18 cellular contexts compared by ENCODE assay signal in genomic region chr18:76970749-76971148, GRCh38.
DNase-seq lines count a peak whose midpoint lies in the region; ATAC-seq, FAIRE-seq and TF ChIP-seq lines count a peak whose summit lies in the region.
"Had no signal": no experiment of that assay in that cellular context is flagged by ENCODE, and none has a peak within 500 bp of the region (broad histone marks: within the 10 kb centered on the region; RNA-seq: fewer than 3 reads in every experiment).

No MANE protein-coding gene starts in this region.

- TF ChIP-seq RAD21 in H1 (IDR thresholded peaks at IDR 0.05 in 1 of 2, conservative IDR thresholded peaks at IDR 0.05 in 1 of 2; ENCODE audit: low read depth in 2 of 2, low read length in 2 of 2), result no peak

- no peak overlapping the region for H2BK15ac ChIP-seq in H1 (ENCODE audit: low read length)

- no peak overlapping the region for H2BK12ac ChIP-seq in H1 (ENCODE audit: low read depth, low read length)
- H2BK12ac ChIP-seq in trophoblast cell (ENCODE audit: low read length), result no peak overlapping the region

- H3K23ac ChIP-seq in H1 (ENCODE audit: insufficient read length), result no peak overlapping the region
- H3K23ac ChIP-seq in trophoblast cell (ENCODE audit: low read length), result no peak overlapping the region

- H4K20me1 ChIP-seq in H1 (replicated peaks in 1 of 2; ENCODE audit: control insufficient read depth in 1 of 2, insufficient read depth in 2 of 2, low read length in 2 of 2), result no peaks in the 10 kb centered on the region

- no peak overlapping the region; a peak in 1 of 7 replicates for H3K9ac ChIP-seq in H1 (replicated peaks in 1 of 4; ENCODE audit: extremely low read depth in 1 of 4, low read depth in 3 of 4, low read length in 3 of 4)
- no peak overlapping the region for H3K9ac ChIP-seq in trophoblast cell (ENCODE audit: low read length)

- H3K36me3 ChIP-seq in H1 (ENCODE audit: control insufficient read depth in 2 of 4, insufficient read depth in 4 of 4, low read length in 3 of 4), result no peaks in the 10 kb centered on the region
- H3K36me3 ChIP-seq in trophoblast cell (ENCODE audit: control insufficient read depth in 1 of 2, insufficient read depth in 2 of 2, low read length in 2 of 2), result peaks cover 6 to 9% of the 10 kb centered on the region in 2 experiments

- H4K12ac ChIP-seq in trophoblast cell (ENCODE audit: low read depth, low read length), result no peak overlapping the region

- no peak overlapping the region for H2BK5ac ChIP-seq in H1 (ENCODE audit: low read depth, low read length)
- H2BK5ac ChIP-seq in trophoblast cell (ENCODE audit: low read depth, low read length, poor library complexity), result no peak overlapping the region

- DNase-seq in activated CD8-positive, alpha-beta memory T cell treated with anti-CD3 and anti-CD28 coated beads for 24 hours, result peak; percentile 46
- DNase-seq in activated CD8-positive, alpha-beta memory T cell treated with anti-CD3 and anti-CD28 coated beads, Interleukin-2, amount 50 U/mL, for 4 hours, result no peak
- DNase-seq in NCI-H187 treated with DMSO at 0.1 percent for 48 hours (lab: John Stamatoyannopoulos, UW), result peak; percentile 12
- no peak for DNase-seq in H1 (ENCODE audit: low read depth in 1 of 2, low spot score in 2 of 2)
- peak; percentile 34 for DNase-seq in superior temporal gyrus (ENCODE audit: extremely low spot score)
- no peak for DNase-seq in trophoblast cell
- DNase-seq: activated naive CD4-positive, alpha-beta T cell; GDM1; H9; left cardiac atrium; NCI-H1048; NCI-H1694; NCI-H774 had no signal

- H3K14ac ChIP-seq in H1 (ENCODE audit: insufficient read length) (no peak overlapping the region), trophoblast cell (ENCODE audit: low read length) (no peak overlapping the region)

- H3K4me2 ChIP-seq in H1 (ENCODE audit: insufficient read depth in 1 of 2, low read depth in 2 of 2, low read length in 2 of 2) (no peak overlapping the region; a peak in 1 of 4 replicates), trophoblast cell (ENCODE audit: low read length) (no peak overlapping the region)

- H3K27me3 ChIP-seq in H1 (replicated peaks in 1 of 4; ENCODE audit: control insufficient read depth in 3 of 4, extremely low read depth in 1 of 4, insufficient read depth in 3 of 4, low read length in 3 of 4), result no peaks in the 10 kb centered on the region
- H3K27me3 ChIP-seq in trophoblast cell (ENCODE audit: insufficient read depth, low read length), result no peaks in the 10 kb centered on the region

- no peak for TF ChIP-seq POLR2A in H1 (IDR thresholded peaks at IDR 0.05; ENCODE audit: control extremely low read depth in 1 of 2, low read depth in 2 of 2, low read length in 2 of 2)

- no peak for TF ChIP-seq EP300 in H1 (IDR thresholded peaks at IDR 0.05; ENCODE audit: borderline replicate concordance in 1 of 2, low read depth in 2 of 2, low read length in 2 of 2)

- H3K4ac ChIP-seq in H1 (replicated peaks; ENCODE audit: insufficient read length, low read depth, low read length) (no peak overlapping the region), trophoblast cell (ENCODE audit: low read depth, low read length) (no peak overlapping the region)

- CTCF ChIA-PET in H1 (lab: Charles Lee; ENCODE audit: partially characterized antibody), result interaction anchor here (0.6 to 5.4 kb wide), 3 partner anchors 12 to 49 kb away, joined by 3 to 73 read pairs (median 4); no protein-coding TSS in a partner anchor

- H3K79me1 ChIP-seq in H1 (ENCODE audit: low read depth, low read length), result no peaks in the 10 kb centered on the region
- no peaks in the 10 kb centered on the region for H3K79me1 ChIP-seq in trophoblast cell (ENCODE audit: low read length)

- no peak for ATAC-seq in HG03342 (IDR thresholded peaks at IDR 0.05; ENCODE audit: unreplicated experiment)
- no peak for ATAC-seq in HG02840 (IDR thresholded peaks at IDR 0.05; ENCODE audit: low FRiP score, unreplicated experiment)

- H2AFZ ChIP-seq in H1 (ENCODE audit: low read length) (no peak overlapping the region), trophoblast cell (ENCODE audit: insufficient read depth, low read length, poor library complexity) (no peak overlapping the region)

- H3K4me1 ChIP-seq in H1 (replicated peaks in 1 of 4; ENCODE audit: control insufficient read depth in 3 of 4, insufficient read depth in 4 of 4, low read length in 3 of 4) (peaks cover 4 to 31% (median 16%) of the 10 kb centered on the region in 4 experiments), trophoblast cell (ENCODE audit: control insufficient read depth in 1 of 2, insufficient read depth in 2 of 2, low read length in 2 of 2) (no peaks in the 10 kb centered on the region)

- H3K9me3 ChIP-seq in H1 (ENCODE audit: insufficient read depth in 2 of 2, low read depth in 1 of 2, low read length in 1 of 2) (peaks cover 0 to 3% of the 10 kb centered on the region in 2 experiments; a peak in 1 of 4 replicates), trophoblast cell (ENCODE audit: insufficient read depth, low read depth, low read length) (no peaks in the 10 kb centered on the region)

- POLR2A ChIA-PET in H1 (lab: Charles Lee; ENCODE audit: partially characterized antibody), result no interaction called here

- H4K8ac ChIP-seq in H1 (ENCODE audit: extremely low read depth, insufficient read depth, low read length) (no peak overlapping the region), trophoblast cell (ENCODE audit: low read depth, low read length) (no peak overlapping the region)

- WGBS in H1 (ENCODE audit: extremely low coverage in 1 of 2, insufficient coverage in 1 of 2, insufficient read length in 1 of 2, insufficient replicate concordance in 2 of 2, low coverage in 1 of 2, low lambda C conversion rate in 2 of 2, missing lambda C conversion rate in 1 of 2), 2 experiments, result 85% methylated on average over 8 of the region's 8 CpGs; no CpG with 5 or more reads in 1 of the 2 experiments
- no CpG with 5 or more reads among the region's 8 CpGs for WGBS in trophoblast cell (ENCODE audit: extremely low coverage, insufficient coverage, insufficient read length)

- H2AK5ac ChIP-seq in H1 (ENCODE audit: low read depth, low read length) (no peak overlapping the region), trophoblast cell (ENCODE audit: low read length) (no peak overlapping the region)

- H3K18ac ChIP-seq in H1 (ENCODE audit: extremely low read depth, low read length) (no peak overlapping the region), trophoblast cell (ENCODE audit: low read length) (no peak overlapping the region)

- no peak overlapping the region for H2BK20ac ChIP-seq in H1 (ENCODE audit: low read length)

- H3K23me2 ChIP-seq in H1 (ENCODE audit: low read depth, low read length), result peaks cover 8% of the 10 kb centered on the region

- TF ChIP-seq CTCF in H1 (IDR thresholded peaks at IDR 0.05; ENCODE audit: control extremely low read depth in 1 of 3, insufficient read depth in 1 of 3, low read depth in 1 of 3, low read length in 3 of 3), result no peak

- H3K4me3 ChIP-seq in H1 (ENCODE audit: extremely low read depth in 1 of 4, insufficient read depth in 2 of 4, low read depth in 3 of 4, low read length in 4 of 4), result no peak overlapping the region
- H3K4me3 ChIP-seq in trophoblast cell (ENCODE audit: low read depth, low read length), result no peak overlapping the region
- H3K4me3 ChIP-seq: SK-N-MC had no signal

- no peak overlapping the region for H3K27ac ChIP-seq in H1 (ENCODE audit: low read depth, low read length)
- no peak overlapping the region for H3K27ac ChIP-seq in trophoblast cell (ENCODE audit: low read depth, low read length)
- H3K27ac ChIP-seq: SK-N-MC had no signal

- FAIRE-seq in H1 (lab: Jason Lieb, UNC), result no peak
- FAIRE-seq: frontal cortex, GM19239 had no signal

- no peak overlapping the region for H4K5ac ChIP-seq in H1 (ENCODE audit: insufficient read length, low read depth, low read length)

- H2BK120ac ChIP-seq in H1 (replicated peaks; ENCODE audit: low read depth, low read length), result peak overlapping the region; percentile 56
- no peak overlapping the region for H2BK120ac ChIP-seq in trophoblast cell (ENCODE audit: insufficient read depth, low read length, poor library complexity)

- H4K91ac ChIP-seq in H1 (replicated peaks; ENCODE audit: insufficient read length, low read length) (no peak overlapping the region), trophoblast cell (ENCODE audit: low read depth, low read length) (no peak overlapping the region)

- peaks cover 0 to 6% of the 10 kb centered on the region in 2 experiments; a peak in 1 of 4 replicates for H3K79me2 ChIP-seq in H1 (ENCODE audit: control insufficient read depth in 1 of 2, insufficient read depth in 2 of 2, low read length in 2 of 2)
- no peaks in the 10 kb centered on the region for H3K79me2 ChIP-seq in trophoblast cell (ENCODE audit: control insufficient read depth, insufficient read depth, low read length, poor library complexity)

- no peak overlapping the region for H3K56ac ChIP-seq in H1 (replicated peaks; ENCODE audit: insufficient read length, low read depth, low read length)

TF ChIP-seq in H1, 55 proteins besides CTCF, POLR2A, EP300 and RAD21 (continues in another document):
- TF ChIP-seq JUN (IDR thresholded peaks at IDR 0.05; ENCODE audit: low read depth, low read length), result no peak
- TF ChIP-seq RXRA (IDR thresholded peaks at IDR 0.05; ENCODE audit: insufficient read depth, low read depth, low read length), result no peak
- no peak for TF ChIP-seq JUND (IDR thresholded peaks at IDR 0.05; ENCODE audit: low read length)
- TF ChIP-seq BACH1 (IDR thresholded peaks at IDR 0.05; ENCODE audit: low read length), result no peak
- no peak for TF ChIP-seq CBX5 (IDR thresholded peaks at IDR 0.05; ENCODE audit: low read depth, low read length)
- TF ChIP-seq YY1 (IDR thresholded peaks at IDR 0.05; ENCODE audit: low read depth, low read length), result no peak

Comparison
In these comparisons a context has a peak if more than half of its experiments do, and no peak if none do; other contexts are left out.
1. DNase-seq: peak in activated CD8-positive, alpha-beta memory T cell treated with anti-CD3 and anti-CD28 coated beads for 24 hours (single experiment), NCI-H187 treated with DMSO at 0.1 percent for 48 hours (single experiment) and superior temporal gyrus (single experiment); none in activated CD8-positive, alpha-beta memory T cell treated with anti-CD3 and anti-CD28 coated beads, Interleukin-2, amount 50 U/mL, for 4 hours (single experiment), H1 (0 of 2) and trophoblast cell (0 of 2).